ENCODE assay signal across 8 cellular contexts in the genomic region with DNA sequence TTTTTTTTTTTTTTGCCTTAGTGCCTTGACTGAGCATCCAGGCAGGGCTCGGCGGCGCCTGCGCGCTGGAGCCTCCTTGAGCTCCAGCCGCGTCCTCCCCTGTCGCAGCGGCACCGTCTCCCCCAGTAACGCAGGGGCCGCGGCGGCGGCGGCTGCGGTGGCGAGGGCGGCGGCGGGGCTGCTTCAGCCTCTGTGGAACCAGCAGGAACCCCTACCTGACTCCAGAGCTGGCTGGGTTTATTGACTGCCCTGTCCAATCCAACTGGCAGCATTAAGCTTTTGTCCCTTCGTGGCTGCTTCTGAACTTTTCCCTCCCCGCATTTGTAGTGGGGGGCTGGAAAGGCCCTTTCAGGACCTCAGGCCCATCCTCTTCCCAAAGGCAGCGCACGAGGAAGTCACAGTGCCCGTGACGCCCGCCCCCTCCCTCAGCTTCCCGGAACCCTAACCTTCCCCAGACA. TPM values are rescaled to one million over a fixed set of nuclear protein-coding genes. Genes with fewer than 3 reads are reported as not detected.
DNase-seq lines count a peak whose midpoint lies in the region; ATAC-seq and TF ChIP-seq lines count a peak whose summit lies in the region.

GPR85 (minus strand) TSS at position 397 of the 458 bp plus-strand sequence. CDS start 2,106 bp downstream, outside the sequence.

- H3K27ac Mint-ChIP-seq in WTC11, result no peak within 1 kb of the TSS
- no peak within 1 kb of the TSS for H3K27ac Mint-ChIP-seq in stimulated activated effector memory CD8-positive, alpha-beta T cell treated with anti-CD3 and anti-CD28 coated beads, Interleukin-12 subunit alpha, Interleukin-12 subunit beta, amount 100 ng/mL, for 72 hours

- POLR2A ChIA-PET in WTC11 (lab: Charles Lee), result interaction anchor here (0.6 to 1.5 kb wide), 5 partner anchors 10 to 409 kb away, joined by 3 to 8 read pairs (median 5); a partner anchor contains a TSS

- H3K4me1 ChIP-seq in duodenal mucosa (ENCODE audit: control insufficient read depth in 1 of 2, insufficient read depth in 2 of 2, low read length in 2 of 2) (peaks cover 4 to 7% of the 10 kb centered on the region in 2 donors), lower lobe of right lung (no peaks in the 10 kb centered on the region)

- H3K4me1 Mint-ChIP-seq in WTC11, result peaks cover 18% of the 10 kb centered on the region
- no peaks in the 10 kb centered on the region for H3K4me1 Mint-ChIP-seq in stimulated activated effector memory CD8-positive, alpha-beta T cell treated with anti-CD3 and anti-CD28 coated beads, Interleukin-12 subunit alpha, Interleukin-12 subunit beta, amount 100 ng/mL, for 72 hours

- H3K4me3 Mint-ChIP-seq in WTC11, result peak within 1 kb of the TSS; percentile 76
- H3K4me3 Mint-ChIP-seq in stimulated activated effector memory CD8-positive, alpha-beta T cell treated with anti-CD3 and anti-CD28 coated beads, Interleukin-12 subunit alpha, Interleukin-12 subunit beta, amount 100 ng/mL, for 72 hours, result no peak within 1 kb of the TSS

- H3K4me3 ChIP-seq in duodenal mucosa (ENCODE audit: low read depth in 1 of 2, low read length in 2 of 2), result peak within 1 kb of the TSS; percentile 50 to 60
- H3K4me3 ChIP-seq in lower lobe of right lung, result peak within 1 kb of the TSS; percentile 55

- no peaks in the 10 kb centered on the region for H3K9me3 ChIP-seq in duodenal mucosa (ENCODE audit: control insufficient read depth in 1 of 2, low read length in 2 of 2)
- no peaks in the 10 kb centered on the region for H3K9me3 ChIP-seq in lower lobe of right lung

- no peaks in the 10 kb centered on the region for H3K36me3 Mint-ChIP-seq in WTC11
- no peaks in the 10 kb centered on the region for H3K36me3 Mint-ChIP-seq in stimulated activated effector memory CD8-positive, alpha-beta T cell treated with anti-CD3 and anti-CD28 coated beads, Interleukin-12 subunit alpha, Interleukin-12 subunit beta, amount 100 ng/mL, for 72 hours

- H3K36me3 ChIP-seq in duodenal mucosa (ENCODE audit: control insufficient read depth in 1 of 2, insufficient read depth in 2 of 2, low read length in 2 of 2), result no peaks in the 10 kb centered on the region
- no peaks in the 10 kb centered on the region for H3K36me3 ChIP-seq in lower lobe of right lung

- no peak within 1 kb of the TSS for H3K27ac ChIP-seq in duodenal mucosa (ENCODE audit: low read depth, low read length)
- H3K27ac ChIP-seq in lower lobe of right lung, result peak within 1 kb of the TSS; percentile 36

- H3K9me3 Mint-ChIP-seq in WTC11, result no peaks in the 10 kb centered on the region
- no peaks in the 10 kb centered on the region for H3K9me3 Mint-ChIP-seq in stimulated activated effector memory CD8-positive, alpha-beta T cell treated with anti-CD3 and anti-CD28 coated beads, Interleukin-12 subunit alpha, Interleukin-12 subunit beta, amount 100 ng/mL, for 72 hours

- H3K27me3 Mint-ChIP-seq in WTC11 (ENCODE audit: low read depth), result peaks cover 53% of the 10 kb centered on the region

- ATAC-seq in WTC11, result peak; percentile 98
- ATAC-seq in lower lobe of right lung, result peak; percentile 91 to 93
- peak; percentile 67 for ATAC-seq in stimulated activated effector memory CD8-positive, alpha-beta T cell treated with anti-CD3 and anti-CD28 coated beads, Interleukin-12 subunit alpha, Interleukin-12 subunit beta, amount 100 ng/mL, for 72 hours

- no peak for TF ChIP-seq CTCF in WTC11 (IDR thresholded peaks at IDR 0.05)
- no peak for TF ChIP-seq CTCF in lower lobe of right lung (IDR thresholded peaks at IDR 0.05)

- H3K9ac ChIP-seq in duodenal mucosa (ENCODE audit: low read depth in 1 of 2, low read length in 2 of 2), result no peak within 1 kb of the TSS

- CTCF ChIA-PET in WTC11 (lab: Charles Lee), result interaction anchor here (0.6 to 1.7 kb wide), 10 partner anchors 12 to 335 kb away, joined by 3 to 10 read pairs (median 4); partner anchors contain the start of gene TMEM168

- intact Hi-C loops in lower lobe of right lung (cut with DNase I), result no loop called here

- peaks cover 7 to 15% of the 10 kb centered on the region in 2 donors for H3K27me3 ChIP-seq in duodenal mucosa (ENCODE audit: control insufficient read depth in 1 of 2, insufficient read depth in 2 of 2, low read length in 2 of 2)
- peaks cover 9% of the 10 kb centered on the region for H3K27me3 ChIP-seq in lower lobe of right lung (ENCODE audit: low read depth)

- DNase-seq in EL (peak; percentile 74), H4 (ENCODE audit: low spot score) (peak; percentile 54), NCI-H1092 (lab: John Stamatoyannopoulos, UW) (peak; percentile 77), WTC11 (ENCODE audit: low spot score) (peak; percentile 73), lower lobe of right lung (peak; percentile 68), OCI-M2 (lab: John Stamatoyannopoulos, UW; ENCODE audit: unreplicated experiment) (no peak)
- DNase-seq in stimulated activated effector memory CD8-positive, alpha-beta T cell treated with anti-CD3 and anti-CD28 coated beads, Interleukin-12 subunit alpha, Interleukin-12 subunit beta, amount 100 ng/mL, for 72 hours (ENCODE audit: low spot score in 2 of 2), result peak in 1 of 2 donors; percentile 56

TF ChIP-seq in WTC11, 78 proteins besides CTCF, POLR2A, EP300 and RAD21 (continues in another document):
- TF ChIP-seq E2F5 (CRISPR knock-in tag; IDR thresholded peaks at IDR 0.05) (no peak), SP1 (CRISPR knock-in tag; conservative IDR thresholded peaks at IDR 0.05) (no peak), NR2C2 (CRISPR knock-in tag; IDR thresholded peaks at IDR 0.05) (no peak), ZNF423 (CRISPR knock-in tag; IDR thresholded peaks at IDR 0.05) (no peak), GTF2I (CRISPR knock-in tag; conservative IDR thresholded peaks at IDR 0.05) (no peak), STAT6 (CRISPR knock-in tag; conservative IDR thresholded peaks at IDR 0.05; ENCODE audit: low read depth) (no peak), GRHL2 (CRISPR knock-in tag; IDR thresholded peaks at IDR 0.05; ENCODE audit: insufficient replicate concordance, severe bottlenecking) (no peak), JUN (CRISPR knock-in tag; IDR thresholded peaks at IDR 0.05) (no peak), ETV6 (CRISPR knock-in tag; IDR thresholded peaks at IDR 0.05) (no peak), ZNF232 (CRISPR knock-in tag; IDR thresholded peaks at IDR 0.05) (no peak), TEAD4 (CRISPR knock-in tag; IDR thresholded peaks at IDR 0.05) (no peak)
- TF ChIP-seq, protein P1, sequence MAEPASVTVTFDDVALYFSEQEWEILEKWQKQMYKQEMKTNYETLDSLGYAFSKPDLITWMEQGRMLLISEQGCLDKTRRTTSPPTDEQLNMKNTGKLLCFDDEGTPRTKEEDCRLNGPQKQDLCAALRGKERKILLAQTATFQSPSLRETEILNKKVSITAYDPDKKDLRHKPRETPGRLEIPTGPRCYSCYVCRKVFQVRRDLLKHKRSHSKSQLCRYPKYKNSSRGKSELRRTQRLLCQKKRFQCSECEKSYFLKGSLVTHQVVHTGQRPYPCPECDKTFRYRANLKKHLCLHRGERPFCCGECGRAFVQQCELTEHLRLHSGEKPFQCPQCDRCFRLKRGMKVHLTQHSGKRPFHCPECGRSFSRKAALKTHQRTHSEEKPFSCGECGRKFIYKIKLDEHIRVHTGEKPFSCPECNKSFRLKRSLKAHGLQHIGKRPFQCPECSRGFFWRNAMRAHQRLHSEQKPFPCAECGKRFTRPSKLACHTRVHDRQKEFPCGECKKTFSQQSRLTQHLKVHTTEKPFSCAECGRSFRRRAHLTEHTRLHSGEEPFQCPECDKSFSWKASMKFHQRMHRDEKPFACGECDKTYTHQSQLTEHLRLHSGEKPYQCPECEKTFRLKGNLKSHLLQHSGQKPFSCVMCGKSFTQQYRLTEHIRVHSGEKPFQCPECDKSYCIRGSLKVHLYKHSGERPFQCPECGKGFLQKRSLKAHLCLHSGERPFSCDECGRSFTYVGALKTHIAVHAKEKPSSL (CRISPR knock-in tag; conservative IDR thresholded peaks at IDR 0.05), result no peak
- TF ChIP-seq, protein P2, sequence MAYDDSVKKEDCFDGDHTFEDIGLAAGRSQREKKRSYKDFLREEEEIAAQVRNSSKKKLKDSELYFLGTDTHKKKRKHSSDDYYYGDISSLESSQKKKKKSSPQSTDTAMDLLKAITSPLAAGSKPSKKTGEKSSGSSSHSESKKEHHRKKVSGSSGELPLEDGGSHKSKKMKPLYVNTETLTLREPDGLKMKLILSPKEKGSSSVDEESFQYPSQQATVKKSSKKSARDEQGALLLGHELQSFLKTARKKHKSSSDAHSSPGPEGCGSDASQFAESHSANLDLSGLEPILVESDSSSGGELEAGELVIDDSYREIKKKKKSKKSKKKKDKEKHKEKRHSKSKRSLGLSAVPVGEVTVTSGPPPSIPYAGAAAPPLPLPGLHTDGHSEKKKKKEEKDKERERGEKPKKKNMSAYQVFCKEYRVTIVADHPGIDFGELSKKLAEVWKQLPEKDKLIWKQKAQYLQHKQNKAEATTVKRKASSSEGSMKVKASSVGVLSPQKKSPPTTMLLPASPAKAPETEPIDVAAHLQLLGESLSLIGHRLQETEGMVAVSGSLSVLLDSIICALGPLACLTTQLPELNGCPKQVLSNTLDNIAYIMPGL (CRISPR knock-in tag; IDR thresholded peaks at IDR 0.05), result no peak

RNA-seq across cellular contexts. Expression of gene GPR85, which starts in this region (rescaled TPM):
- 2.4 and 2.7 TPM in 2 replicates for total RNA-seq in H4 (2014; rRNA removed; shearing (Covaris generic))
- total RNA-seq in WTC11 (2021) (0.09 to 0.34 TPM (median 0.09 TPM) in 3 replicates), lower lobe of right lung (4.5 TPM)

Comparison
In these comparisons a context has a peak if more than half of its experiments do, and no peak if none do; other contexts are left out.
1. Peak in DNase-seq and ATAC-seq in WTC11; RNA of the gene not detected or under 1 TPM.